17 cellular contexts compared by ENCODE assay signal in genomic region chr15:84778194-84778593, GRCh38. TPM values are rescaled to one million over a fixed set of nuclear protein-coding genes. Genes with fewer than 3 reads are reported as not detected.
DNase-seq lines count a peak whose midpoint lies in the region; ATAC-seq and TF ChIP-seq lines count a peak whose summit lies in the region.
"Had no signal": no experiment of that assay in that cellular context is flagged by ENCODE, and none has a peak within 500 bp of the region (broad histone marks: within the 10 kb centered on the region; RNA-seq: fewer than 3 reads in every experiment).

No MANE protein-coding gene starts in this region.

- TF ChIP-seq CTCF in CD14-positive monocyte (IDR thresholded peaks at IDR 0.05) = no peak
- TF ChIP-seq CTCF in GM23338 (conservative IDR thresholded peaks at IDR 0.05; ENCODE audit: low read depth in 2 of 2) = no peak

- H3K4me1 Mint-ChIP-seq in CD14-positive monocyte (peaks cover 16% of the 10 kb centered on the region), GM23338 (peaks cover 16% of the 10 kb centered on the region)

- H3F3A ChIP-seq in GM23338 (replicated peaks; ENCODE audit: low read depth) = no peaks in the 10 kb centered on the region

- H3K36me3 ChIP-seq in GM23338 (ENCODE audit: insufficient read depth) (peaks cover 7% of the 10 kb centered on the region; the same call in 1 of the 2 replicates), NT2/D1 (ENCODE audit: insufficient read depth, insufficient read length, low read length) (peaks cover 43% of the 10 kb centered on the region), iPS-15b (ENCODE audit: control insufficient read depth, insufficient read depth, low read length) (peaks cover 3% of the 10 kb centered on the region)

- H3K9ac ChIP-seq in NT2/D1 (ENCODE audit: insufficient read length, low read depth) (no peak overlapping the region), iPS-15b (ENCODE audit: low read depth, low read length) (no peak overlapping the region)

- intact Hi-C loops in CD14-positive monocyte (cut with micrococcal nuclease) = no loop called here

- no peak overlapping the region for H2AFZ ChIP-seq in GM23338

- H3K4me1 ChIP-seq in GM23338 (ENCODE audit: insufficient read depth) (peaks cover 9% of the 10 kb centered on the region; the same call in 1 of the 2 replicates), NT2/D1 (ENCODE audit: insufficient read depth, insufficient read length) (peaks cover under 1% of the 10 kb centered on the region), iPS-15b (ENCODE audit: control insufficient read depth, insufficient read depth, low read length) (no peaks in the 10 kb centered on the region)

- DNase-seq in CD14-positive monocyte (ENCODE audit: low spot score) = no peak
- DNase-seq in GM23338 (ENCODE audit: low spot score) = peak; percentile 74
- DNase-seq in NT2/D1 (ENCODE audit: low read depth, low spot score) = peak; percentile 22
- no peak for DNase-seq in 8988T
- DNase-seq in activated CD4-positive, alpha-beta T cell treated with anti-CD3 and anti-CD28 coated beads, Interleukin-2, amount 50 U/mL, for 48 hours = no peak
- DNase-seq: COR-L47, DMS 273 treated with DMSO at 0.1 percent for 48 hours, DND-41, GOT3, IMR-90, NCI-H1417, NCI-H187, NCI-H2227 treated with DMSO at 0.1 percent for 48 hours, NCI-H510A treated with DMSO at 0.1 percent for 48 hours had no signal

- H3K4me2 ChIP-seq in GM23338 = peak overlapping the region; percentile 63; the same call in 1 of the 2 replicates

- H3K27me3 ChIP-seq in GM23338 (ENCODE audit: insufficient read depth) = no peaks in the 10 kb centered on the region
- H3K27me3 ChIP-seq in NT2/D1 (ENCODE audit: insufficient read depth, insufficient read length) = no peaks in the 10 kb centered on the region
- H3K27me3 ChIP-seq in iPS-15b (ENCODE audit: control insufficient read depth, insufficient read depth, low read length) = no peaks in the 10 kb centered on the region

- H3K9me2 ChIP-seq in GM23338 (ENCODE audit: insufficient read depth) = no peaks in the 10 kb centered on the region

- H3K79me2 ChIP-seq in GM23338 (replicated peaks; ENCODE audit: insufficient read depth) = peaks cover 59% of the 10 kb centered on the region

- no peaks in the 10 kb centered on the region for H3K9me3 Mint-ChIP-seq in CD14-positive monocyte
- H3K9me3 Mint-ChIP-seq in GM23338 = no peaks in the 10 kb centered on the region

- H3K27ac Mint-ChIP-seq in CD14-positive monocyte (peak overlapping the region in 4 of 7 donors; percentile 27 to 79 (median 46)), GM23338 (peak overlapping the region; percentile 19)

- H3K4me3 Mint-ChIP-seq in CD14-positive monocyte (no peak overlapping the region), GM23338 (peak overlapping the region; percentile 10; the same call in 2 of the 3 replicates)

- H3K27ac ChIP-seq in GM23338 (ENCODE audit: low read depth) = no peak overlapping the region

- H3K4me3 ChIP-seq in GM23338 (peak overlapping the region; percentile 30; the same call in 1 of the 2 replicates), NT2/D1 (ENCODE audit: insufficient read length, low read depth) (no peak overlapping the region), iPS-15b (ENCODE audit: low read depth, low read length) (peak overlapping the region; percentile 40)
- H3K4me3 ChIP-seq: GM12878 had no signal

- H3K36me3 Mint-ChIP-seq in CD14-positive monocyte (peaks cover 46 to 74% of the 10 kb centered on the region in 2 donors), GM23338 (ENCODE audit: low read depth) (peaks cover 27% of the 10 kb centered on the region)

- ATAC-seq in GM23338 (peak; percentile 95), HG03520 (IDR thresholded peaks at IDR 0.05; ENCODE audit: unreplicated experiment) (no peak)
- ATAC-seq: GM12878 had no signal

- H3K9me3 ChIP-seq in NT2/D1 (ENCODE audit: insufficient read depth, low read length) = no peaks in the 10 kb centered on the region
- H3K9me3 ChIP-seq in iPS-15b (ENCODE audit: control insufficient read depth, insufficient read depth, low read length) = no peaks in the 10 kb centered on the region

- H3K27me3 Mint-ChIP-seq in CD14-positive monocyte (ENCODE audit: low read depth in 3 of 3) = peaks cover 0 to under 1% (median 0%) of the 10 kb centered on the region in 3 donors
- H3K27me3 Mint-ChIP-seq in GM23338 (ENCODE audit: insufficient read depth, low read depth, poor library complexity) = peaks cover 15% of the 10 kb centered on the region

- H4K20me1 ChIP-seq in GM23338 (replicated peaks; ENCODE audit: insufficient read depth) = peaks cover 9% of the 10 kb centered on the region

TF ChIP-seq in GM23338, 12 proteins besides CTCF, POLR2A, EP300 and RAD21 (continues in another document):
- TF ChIP-seq JUNB (IDR thresholded peaks at IDR 0.05; ENCODE audit: unreplicated experiment) (no peak), REST (IDR thresholded peaks at IDR 0.05; ENCODE audit: unreplicated experiment) (no peak), EZH2phosphoT487 (IDR thresholded peaks at IDR 0.05; ENCODE audit: unreplicated experiment) (no peak), STAT1 (IDR thresholded peaks at IDR 0.05; ENCODE audit: unreplicated experiment) (no peak), ZNF114 (CRISPR knock-in tag; IDR thresholded peaks at IDR 0.05) (no peak)

RNA-seq across cellular contexts. Expression of gene ZNF592, which starts 29.8 kb away (rescaled TPM):
- polyA plus RNA-seq in CD14-positive monocyte = 1 to 10 TPM; 2.8 to 5.0 TPM
- total RNA-seq in GM23338 (2014; rRNA removed; shearing (Covaris generic)) = 18.8 and 21.4 TPM in 2 replicates
- polyA plus RNA-seq in GM23338 (2016; fragmentation: Nextera tagmentation; extraction: Ambion mirVana) = 4.4 and 4.7 TPM in 2 replicates

RNA-seq across cellular contexts. Expression of gene ALPK3, which starts 39.0 kb away (rescaled TPM):
- polyA plus RNA-seq in CD14-positive monocyte (under 1 TPM in 1 of 2 donors, not detected in 1; 0.02 TPM), GM23338 (2016; fragmentation: Nextera tagmentation; extraction: Ambion mirVana) (3.7 and 4.3 TPM in 2 replicates)
- 29.7 and 45.7 TPM in 2 replicates for total RNA-seq in GM23338 (2014; rRNA removed; shearing (Covaris generic))

Comparison
In these comparisons a context has a peak if more than half of its experiments do, and no peak if none do; other contexts are left out.
1. DNase-seq: peak in GM23338 (single experiment) and NT2/D1 (single experiment); none in CD14-positive monocyte (single experiment), 8988T (single experiment) and activated CD4-positive, alpha-beta T cell treated with anti-CD3 and anti-CD28 coated beads, Interleukin-2, amount 50 U/mL, for 48 hours (0 of 2).